10 cellular contexts compared by ENCODE assay signal in the genomic region with DNA sequence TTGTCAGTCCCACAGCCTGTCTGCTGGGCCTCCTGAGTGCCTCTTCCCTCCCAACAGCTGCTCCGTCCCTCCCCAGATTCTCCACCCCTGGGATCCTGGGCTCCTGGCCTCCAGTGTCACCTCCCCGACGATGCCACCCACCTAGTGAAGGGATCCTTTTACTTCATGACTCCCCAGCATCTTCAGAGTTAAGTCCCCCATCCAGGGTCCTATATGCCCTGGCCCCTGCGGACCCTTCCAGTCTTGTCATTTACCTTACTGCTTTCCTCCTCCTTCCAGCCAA. TPM values are rescaled to one million over a fixed set of nuclear protein-coding genes. Genes with fewer than 3 reads are reported as not detected.
DNase-seq lines count a peak whose midpoint lies in the region; ATAC-seq and TF ChIP-seq lines count a peak whose summit lies in the region.
"Had no signal": no experiment of that assay in that cellular context is flagged by ENCODE, and none has a peak within 500 bp of the region (broad histone marks: within the 10 kb centered on the region; RNA-seq: fewer than 3 reads in every experiment).

No MANE protein-coding gene starts in this region.

- no peak for TF ChIP-seq POLR2A in transverse colon (IDR thresholded peaks at IDR 0.05)

- peaks cover 0 to 2% (median 0%) of the 10 kb centered on the region in 45 donors for H3K27me3 ChIP-seq in dorsolateral prefrontal cortex
- H3K27me3 ChIP-seq in transverse colon: no peaks in the 10 kb centered on the region

- no peak for TF ChIP-seq EP300 in transverse colon (IDR thresholded peaks at IDR 0.05; ENCODE audit: low read depth)

- no peak for TF ChIP-seq CTCF in dorsolateral prefrontal cortex (IDR thresholded peaks at IDR 0.05 in 54 of 56, conservative IDR thresholded peaks at IDR 0.05 in 2 of 56; ENCODE audit: low read depth in 1 of 56, partially characterized antibody in 56 of 56)
- no peak for TF ChIP-seq CTCF in natural killer cell (IDR thresholded peaks at IDR 0.05)
- no peak for TF ChIP-seq CTCF in transverse colon (IDR thresholded peaks at IDR 0.05)

- no peaks in the 10 kb centered on the region for H3K9me3 Mint-ChIP-seq in activated naive CD8-positive, alpha-beta T cell treated with anti-CD3 and anti-CD28 coated beads for 36 hours
- H3K9me3 Mint-ChIP-seq in activated naive CD8-positive, alpha-beta T cell treated with anti-CD3 and anti-CD28 coated beads, Interleukin-2, amount 50 U/mL, for 24 hours: no peaks in the 10 kb centered on the region
- no peaks in the 10 kb centered on the region for H3K9me3 Mint-ChIP-seq in natural killer cell
- H3K9me3 Mint-ChIP-seq: activated naive CD4-positive, alpha-beta T cell treated with anti-CD3 and anti-CD28 coated beads, Interleukin-2, amount 50 U/mL, for 72 hours had no signal

- H3K36me3 Mint-ChIP-seq in activated naive CD8-positive, alpha-beta T cell treated with anti-CD3 and anti-CD28 coated beads for 36 hours: peaks cover 4% of the 10 kb centered on the region
- peaks cover 4% of the 10 kb centered on the region for H3K36me3 Mint-ChIP-seq in activated naive CD8-positive, alpha-beta T cell treated with anti-CD3 and anti-CD28 coated beads, Interleukin-2, amount 50 U/mL, for 24 hours (ENCODE audit: low read depth)
- no peaks in the 10 kb centered on the region for H3K36me3 Mint-ChIP-seq in natural killer cell

- H3K27ac ChIP-seq in dorsolateral prefrontal cortex: peak overlapping the region in 37 of 59 donors; percentile 5 to 71 (median 43)
- peak overlapping the region; percentile 47 to 80 (median 71) for H3K27ac ChIP-seq in transverse colon

- intact Hi-C loops in dorsolateral prefrontal cortex (cut with DNase I): loop anchor here in 1 of 2 donors (10.0 kb wide), 1 partner anchor 113 kb away; no protein-coding TSS in a partner anchor
- intact Hi-C loops in natural killer cell (cut with micrococcal nuclease): no loop called here
- intact Hi-C loops in transverse colon (cut with DNase I; ENCODE audit: low total_unique reads): no loop called here

- H3K9me3 ChIP-seq in transverse colon: no peaks in the 10 kb centered on the region

- H3K4me3 Mint-ChIP-seq in activated naive CD8-positive, alpha-beta T cell treated with anti-CD3 and anti-CD28 coated beads for 36 hours: no peak overlapping the region
- H3K4me3 Mint-ChIP-seq in activated naive CD8-positive, alpha-beta T cell treated with anti-CD3 and anti-CD28 coated beads, Interleukin-2, amount 50 U/mL, for 24 hours: no peak overlapping the region
- H3K4me3 Mint-ChIP-seq in natural killer cell: no peak overlapping the region

- peaks cover 14% of the 10 kb centered on the region for H3K4me1 Mint-ChIP-seq in activated naive CD8-positive, alpha-beta T cell treated with anti-CD3 and anti-CD28 coated beads for 36 hours
- H3K4me1 Mint-ChIP-seq in activated naive CD8-positive, alpha-beta T cell treated with anti-CD3 and anti-CD28 coated beads, Interleukin-2, amount 50 U/mL, for 24 hours: peaks cover 27% of the 10 kb centered on the region
- peaks cover 31 to 61% of the 10 kb centered on the region in 2 donors for H3K4me1 Mint-ChIP-seq in natural killer cell

- H3K36me3 ChIP-seq in transverse colon: peaks cover 0 to 4% (median 0%) of the 10 kb centered on the region in 4 donors

- WGBS in transverse colon (ENCODE audit: low coverage in 1 of 2), 2 donors: 81% methylated on average over 4 of the region's 4 CpGs; no CpG with 5 or more reads in 1 of the 2 donors

- in situ Hi-C loops in transverse colon (cut with MboI; ENCODE audit: low pct_ligation_motif_present in 1 of 4, low pct_unique_long_range_greater_than_20kb in 1 of 4, low sequenced_read_pairs in 3 of 4): loop anchor here in 1 of 4 donors (25.0 kb wide), 1 partner anchor 130 kb away; a partner anchor contains a TSS

- H3K27ac Mint-ChIP-seq in activated naive CD8-positive, alpha-beta T cell treated with anti-CD3 and anti-CD28 coated beads for 36 hours: peak overlapping the region; percentile 54
- no peak overlapping the region for H3K27ac Mint-ChIP-seq in activated naive CD8-positive, alpha-beta T cell treated with anti-CD3 and anti-CD28 coated beads, Interleukin-2, amount 50 U/mL, for 24 hours
- peak overlapping the region; percentile 72 to 82 for H3K27ac Mint-ChIP-seq in natural killer cell

- DNase-seq in activated naive CD8-positive, alpha-beta T cell treated with anti-CD3 and anti-CD28 coated beads for 36 hours: no peak
- DNase-seq in activated naive CD8-positive, alpha-beta T cell treated with anti-CD3 and anti-CD28 coated beads, Interleukin-2, amount 50 U/mL, for 24 hours: no peak
- DNase-seq in dorsolateral prefrontal cortex (no peak), natural killer cell (no peak), transverse colon (no peak)
- DNase-seq in stimulated activated CD4-positive, alpha-beta T cell treated with anti-CD3 and anti-CD28 coated beads, Interleukin-2, amount 100 ng/mL, for 24 hours: no peak
- DNase-seq in stimulated activated CD4-positive, alpha-beta T cell treated with anti-CD3 and anti-CD28 coated beads, Interleukin-15, amount 100 ng/mL, for 24 hours: no peak
- DNase-seq: activated CD4-positive, CD25-positive, alpha-beta regulatory T cell treated with anti-CD3 and anti-CD28 coated beads, Interleukin-2, amount 50 U/mL, for 72 hours had no signal

- no peak for ATAC-seq in activated naive CD8-positive, alpha-beta T cell treated with anti-CD3 and anti-CD28 coated beads, Interleukin-2, amount 50 U/mL, for 24 hours
- ATAC-seq in natural killer cell (no peak), HG03460 (IDR thresholded peaks at IDR 0.05; ENCODE audit: unreplicated experiment) (no peak)
- ATAC-seq: activated naive CD4-positive, alpha-beta T cell treated with anti-CD3 and anti-CD28 coated beads, Interleukin-2, amount 50 U/mL, for 72 hours had no signal

- H3K4me1 ChIP-seq in transverse colon: peaks cover 12 to 30% (median 13%) of the 10 kb centered on the region in 4 donors

- H3K4me3 ChIP-seq in dorsolateral prefrontal cortex (no peak overlapping the region), transverse colon (no peak overlapping the region)

- H3K27me3 Mint-ChIP-seq in activated naive CD8-positive, alpha-beta T cell treated with anti-CD3 and anti-CD28 coated beads for 36 hours: peaks cover 3% of the 10 kb centered on the region
- H3K27me3 Mint-ChIP-seq in activated naive CD8-positive, alpha-beta T cell treated with anti-CD3 and anti-CD28 coated beads, Interleukin-2, amount 50 U/mL, for 24 hours: peaks cover 2% of the 10 kb centered on the region
- peaks cover 0 to 3% of the 10 kb centered on the region in 2 donors for H3K27me3 Mint-ChIP-seq in natural killer cell (ENCODE audit: low read depth in 2 of 2)

RNA-seq across cellular contexts. Expression of a gene that starts 4.5 kb away (rescaled TPM):
- total RNA-seq in activated naive CD8-positive, alpha-beta T cell treated with anti-CD3 and anti-CD28 coated beads for 36 hours: under 1 TPM; 0.64 to 0.84 TPM
- total RNA-seq in dorsolateral prefrontal cortex (10 to 100 TPM in 4 of 120 experiments, 1 to 10 TPM in 116; 1.7 to 19.0 (median 5.1) TPM), natural killer cell (1 to 10 TPM; 2.0 to 3.8 (median 3.7) TPM), transverse colon (1 to 10 TPM; 1.5 to 5.0 (median 2.6) TPM)

RNA-seq across cellular contexts. Expression of a gene that starts 8.1 kb away (rescaled TPM):
- total RNA-seq in activated naive CD8-positive, alpha-beta T cell treated with anti-CD3 and anti-CD28 coated beads for 36 hours: 1 to 10 TPM; 10.0 TPM
- total RNA-seq in dorsolateral prefrontal cortex (10 to 100 TPM in 13 of 120 experiments, 1 to 10 TPM in 107; 2.3 to 23.0 (median 5.5) TPM), natural killer cell (10 to 100 TPM; 31.2 to 53.5 (median 38.7) TPM), transverse colon (10 to 100 TPM in 3 of 4 donors, 1 to 10 TPM in 1; 2.6 to 30.3 (median 18.4) TPM)

RNA-seq across cellular contexts. Expression of a gene that starts 26.5 kb away (rescaled TPM):
- 1 to 10 TPM; 4.4 to 5.3 TPM for total RNA-seq in activated naive CD8-positive, alpha-beta T cell treated with anti-CD3 and anti-CD28 coated beads for 36 hours
- 10 to 100 TPM in 59 of 120 experiments, 1 to 10 TPM in 61; 3.5 to 29.8 (median 9.8) TPM for total RNA-seq in dorsolateral prefrontal cortex
- 100 to 1,000 TPM in 1 of 3 donors, 10 to 100 TPM in 2; 57.3 to 102 (median 83.3) TPM for total RNA-seq in natural killer cell
- total RNA-seq in transverse colon: 10 to 100 TPM; 14.1 to 31.0 (median 22.2) TPM

RNA-seq across cellular contexts. Expression of a gene that starts 27.7 kb away (rescaled TPM):
- not detected for total RNA-seq in activated naive CD8-positive, alpha-beta T cell treated with anti-CD3 and anti-CD28 coated beads for 36 hours
- total RNA-seq in dorsolateral prefrontal cortex (under 1 TPM in 5 of 120 experiments, not detected in 115; 0.18 to 0.45 (median 0.22) TPM), natural killer cell (under 1 TPM in 2 of 3 donors, not detected in 1; 0.14 to 0.29 TPM), transverse colon (under 1 TPM in 1 of 4 donors, not detected in 3; 0.48 TPM)
- total RNA-seq: activated naive CD4-positive, alpha-beta T cell treated with anti-CD3 and anti-CD28 coated beads, Interleukin-2, amount 50 U/mL, for 72 hours had no signal

RNA-seq across cellular contexts. Expression of a gene that starts 47.9 kb away (rescaled TPM):
- total RNA-seq in activated naive CD8-positive, alpha-beta T cell treated with anti-CD3 and anti-CD28 coated beads for 36 hours: 10 to 100 TPM; 15.1 to 15.2 TPM
- total RNA-seq in dorsolateral prefrontal cortex: 10 to 100 TPM; 22.5 to 59.4 (median 36.1) TPM
- total RNA-seq in natural killer cell: 10 to 100 TPM; 16.8 to 25.2 (median 18.3) TPM
- 100 to 1,000 TPM in 3 of 4 donors, 10 to 100 TPM in 1; 81.5 to 193 (median 147) TPM for total RNA-seq in transverse colon
